Comparison of ENCODE assay signal across 26 cellular contexts in the genomic region with DNA sequence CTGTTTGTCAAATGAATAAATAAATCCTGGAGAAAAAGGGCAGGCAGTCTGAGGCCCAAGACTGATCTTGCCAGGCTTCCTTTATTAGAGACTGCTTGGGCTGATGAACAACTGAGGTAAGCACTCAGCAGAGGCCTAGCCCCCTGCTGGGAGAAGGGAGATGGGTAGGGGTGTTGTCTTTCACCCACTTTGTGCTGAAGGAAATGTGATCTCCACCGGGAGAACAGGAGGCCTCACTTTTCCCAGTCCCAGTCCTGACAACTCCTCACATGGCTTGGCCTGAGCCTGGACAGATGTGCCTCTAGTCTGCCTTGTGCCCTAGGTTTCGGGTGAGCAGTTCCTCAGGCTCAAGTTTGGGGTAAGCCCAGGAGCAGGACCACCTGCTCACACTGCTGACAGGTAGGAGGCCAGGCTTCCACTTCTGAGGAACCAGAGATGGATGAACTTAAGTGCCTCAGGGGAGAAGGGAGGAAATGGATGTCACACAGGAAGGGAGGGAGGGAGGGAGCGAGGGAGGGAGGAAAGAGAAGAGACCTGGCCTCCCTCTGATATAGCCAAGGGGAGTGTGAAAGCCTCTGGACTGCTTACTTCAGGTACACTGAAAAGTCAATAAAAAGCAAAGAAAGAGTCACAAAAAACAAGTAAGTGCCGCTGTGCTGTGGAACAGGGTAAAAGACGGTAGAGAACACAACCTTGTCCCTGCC. TPM values are rescaled to one million over a fixed set of nuclear protein-coding genes. Genes with fewer than 3 reads are reported as not detected.
DNase-seq lines count a peak whose midpoint lies in the region; ATAC-seq and TF ChIP-seq lines count a peak whose summit lies in the region.
"Had no signal": no experiment of that assay in that cellular context is flagged by ENCODE, and none has a peak within 500 bp of the region (broad histone marks: within the 10 kb centered on the region; RNA-seq: fewer than 3 reads in every experiment).

No MANE protein-coding gene starts in this region.

- no peaks in the 10 kb centered on the region for H3K79me1 ChIP-seq in H9 (ENCODE audit: insufficient read depth, low read depth, low read length, poor library complexity, severe bottlenecking)

- no peak overlapping the region for H3K4ac ChIP-seq in H9 (ENCODE audit: low read depth, low read length)

- no peak overlapping the region for H3K56ac ChIP-seq in H9 (ENCODE audit: insufficient read length, low read depth, low read length)

- no peak overlapping the region for H3T11ph ChIP-seq in H9 (ENCODE audit: low read length)

- no peak overlapping the region for H2BK5ac ChIP-seq in H9 (ENCODE audit: insufficient read length, low read length)

- H3K9me3 ChIP-seq in BLaER1 treated with 17β-estradiol and CSF1 and Interleukin-3, amounts not matched to agents 10 nM and 100 nM (replicated peaks in 1 of 11), result no peaks in the 10 kb centered on the region
- no peaks in the 10 kb centered on the region for H3K9me3 ChIP-seq in H9 (ENCODE audit: control insufficient read depth, low read depth, low read length)
- no peaks in the 10 kb centered on the region for H3K9me3 ChIP-seq in WERI-Rb-1 (ENCODE audit: severe bottlenecking)
- H3K9me3 ChIP-seq: esophagus squamous epithelium, lower lobe of right lung, prostate gland, SJSA1, thoracic aorta had no signal

- H2BK12ac ChIP-seq in H9 (ENCODE audit: insufficient read length, low read depth, low read length), result no peak overlapping the region

- H4K91ac ChIP-seq in H9 (ENCODE audit: insufficient read length, low read depth, low read length), result no peak overlapping the region

- H3K14ac ChIP-seq in H9 (ENCODE audit: insufficient read depth, low read length), result no peak overlapping the region; the same call in 1 of the 2 replicates

- H2BK15ac ChIP-seq in H9 (ENCODE audit: low read depth, low read length), result no peak overlapping the region

- peak overlapping the region in 2 of 3 experiments; percentile 33 to 85; a peak in 4 of 7 replicates for H3K27ac Mint-ChIP-seq in H9
- H3K27ac Mint-ChIP-seq: activated CD4-positive, alpha-beta T cell treated with anti-CD3 and anti-CD28 coated beads, Interleukin-2, amount 10 ng/mL, durations not matched to agents 24 days and 14 days; CD8-positive, alpha-beta T cell; T-helper 17 cell had no signal

- H3K23me2 ChIP-seq in H9 (ENCODE audit: insufficient read length, low read depth, low read length, poor library complexity, severe bottlenecking), result no peaks in the 10 kb centered on the region

- no peak overlapping the region for H2BK20ac ChIP-seq in H9 (ENCODE audit: low read depth, low read length, poor library complexity, severe bottlenecking)

- no peak overlapping the region for H2AFZ ChIP-seq in H9 (ENCODE audit: low read length)
- H2AFZ ChIP-seq: PC-9 had no signal

- H3K36me3 Mint-ChIP-seq in H9 (ENCODE audit: insufficient read depth in 1 of 3, low read depth in 3 of 3), result peaks cover 7 to 31% (median 25%) of the 10 kb centered on the region in 3 experiments; a peak in 5 of 7 replicates

- TF ChIP-seq CTCF in H9 (conservative IDR thresholded peaks at IDR 0.05) (no peak), WERI-Rb-1 (IDR thresholded peaks at IDR 0.05; ENCODE audit: low read depth, low read length) (0 out of 2 replicates have a peak, but pooled peaks have one; percentile 1)

- peaks cover 29 to 73% (median 46%) of the 10 kb centered on the region in 10 experiments for H3K4me1 ChIP-seq in BLaER1 treated with 17β-estradiol and CSF1 and Interleukin-3, amounts not matched to agents 10 nM and 100 nM
- H3K4me1 ChIP-seq in H9 (ENCODE audit: insufficient read depth, low read length), result peaks cover 9% of the 10 kb centered on the region; the same call in 1 of the 2 replicates
- H3K4me1 ChIP-seq: prostate gland, SJSA1 had no signal

- H4K5ac ChIP-seq in H9 (ENCODE audit: insufficient read length, low read depth, low read length), result no peak overlapping the region

- no peaks in the 10 kb centered on the region for H3K27me3 Mint-ChIP-seq in H9 (ENCODE audit: low read depth)
- H3K27me3 Mint-ChIP-seq: activated CD4-positive, alpha-beta T cell treated with anti-CD3 and anti-CD28 coated beads, Interleukin-2, amount 10 ng/mL, durations not matched to agents 24 days and 14 days; T-helper 17 cell had no signal

- peaks cover 0 to 84% (median 60%) of the 10 kb centered on the region in 11 experiments; a peak in 17 of 22 replicates for H4K20me1 ChIP-seq in BLaER1 treated with 17β-estradiol and CSF1 and Interleukin-3, amounts not matched to agents 10 nM and 100 nM
- no peaks in the 10 kb centered on the region for H4K20me1 ChIP-seq in H9 (ENCODE audit: control insufficient read depth, insufficient read depth, insufficient read length)

- WGBS in H9 (ENCODE audit: extremely low coverage, insufficient read length, low lambda C conversion rate), result no CpG with 5 or more reads among the region's 5 CpGs

- no peak overlapping the region for H3K4me3 ChIP-seq in BLaER1 treated with 17β-estradiol and CSF1 and Interleukin-3, amounts not matched to agents 10 nM and 100 nM
- H3K4me3 ChIP-seq in WERI-Rb-1 (ENCODE audit: low read depth, low read length), result no peak overlapping the region
- H3K4me3 ChIP-seq: esophagus squamous epithelium, lower lobe of right lung, PC-9, prostate gland, SJSA1, thoracic aorta had no signal

- H3K27me3 ChIP-seq in BLaER1 treated with 17β-estradiol and CSF1 and Interleukin-3, amounts not matched to agents 10 nM and 100 nM, result no peaks in the 10 kb centered on the region
- H3K27me3 ChIP-seq in H9 (ENCODE audit: insufficient read depth, low read length) (no peaks in the 10 kb centered on the region), WERI-Rb-1 (ENCODE audit: insufficient read depth, low read depth, severe bottlenecking) (no peaks in the 10 kb centered on the region)
- H3K27me3 ChIP-seq: esophagus squamous epithelium, SJSA1 had no signal

- H3K27ac ChIP-seq in BLaER1 treated with 17β-estradiol and CSF1 and Interleukin-3, amounts not matched to agents 10 nM and 100 nM, result peak overlapping the region in 8 of 11 experiments; percentile 3 to 46 (median 26); a peak in 10 of 22 replicates
- no peak overlapping the region for H3K27ac ChIP-seq in H9 (ENCODE audit: insufficient read length, low read depth, low read length)
- peak overlapping the region; percentile 67 for H3K27ac ChIP-seq in WERI-Rb-1
- H3K27ac ChIP-seq: esophagus squamous epithelium, lower lobe of right lung, PC-9, prostate gland, SJSA1, thoracic aorta had no signal

- H2BK120ac ChIP-seq in H9 (ENCODE audit: low read depth, low read length, poor library complexity, severe bottlenecking), result no peak overlapping the region

- no peak overlapping the region for H3K18ac ChIP-seq in H9 (ENCODE audit: insufficient read length, low read depth, low read length)

- H3K4me1 Mint-ChIP-seq in H9, result peaks cover 49 to 55% of the 10 kb centered on the region in 2 experiments

- peak overlapping the region; percentile 10 to 68 (median 56); a peak in 21 of 22 replicates for H3K4me2 ChIP-seq in BLaER1 treated with 17β-estradiol and CSF1 and Interleukin-3, amounts not matched to agents 10 nM and 100 nM
- no peak overlapping the region for H3K4me2 ChIP-seq in H9 (ENCODE audit: insufficient read depth, insufficient read length, low read length)
- H3K4me2 ChIP-seq: PC-9 had no signal

- no peaks in the 10 kb centered on the region; a peak in 1 of 5 replicates for H3K9me3 Mint-ChIP-seq in H9
- H3K9me3 Mint-ChIP-seq: activated CD4-positive, alpha-beta T cell treated with anti-CD3 and anti-CD28 coated beads, Interleukin-2, amount 10 ng/mL, durations not matched to agents 24 days and 14 days; activated naive CD4-positive, alpha-beta T cell treated with anti-CD3 and anti-CD28 coated beads, Interleukin-2, amount 50 U/mL, for 72 hours; CD8-positive, alpha-beta T cell had no signal

- H3K79me2 ChIP-seq in H9 (ENCODE audit: insufficient read depth, low read length), result no peaks in the 10 kb centered on the region

- ATAC-seq in GM21825 (IDR thresholded peaks at IDR 0.05; ENCODE audit: unreplicated experiment), result no peak
- no peak for ATAC-seq in HG02852 (IDR thresholded peaks at IDR 0.05; ENCODE audit: unreplicated experiment)
- ATAC-seq: activated naive CD4-positive, alpha-beta T cell treated with anti-CD3 and anti-CD28 coated beads, Interleukin-2, amount 50 U/mL, for 72 hours; CD8-positive, alpha-beta T cell; T-helper 17 cell had no signal

- peak overlapping the region in 7 of 11 experiments; percentile 6 to 47 (median 22); a peak in 9 of 22 replicates for H3K9ac ChIP-seq in BLaER1 treated with 17β-estradiol and CSF1 and Interleukin-3, amounts not matched to agents 10 nM and 100 nM
- H3K9ac ChIP-seq in H9 (ENCODE audit: extremely low read depth, insufficient read length, low read length), result no peak overlapping the region

- DNase-seq in H9, result no peak
- no peak for DNase-seq in WERI-Rb-1
- peak; percentile 96 for DNase-seq in left kidney (ENCODE audit: low read depth, low spot score)
- no peak for DNase-seq in CD1c-positive myeloid dendritic cell (ENCODE audit: extremely low spot score)
- DNase-seq in globus pallidus (ENCODE audit: low spot score), result no peak
- DNase-seq: activated CD4-positive, alpha-beta T cell treated with anti-CD3 and anti-CD28 coated beads, Interleukin-2, amount 10 ng/mL, durations not matched to agents 24 days and 14 days; aorta; CD8-positive, alpha-beta T cell; central memory CD4-positive, alpha-beta T cell; esophagus squamous epithelium; GOT3; IMR-90; kidney; lower lobe of right lung; NCI-H1417 treated with DMSO at 0.1 percent for 48 hours; NCI-H2227 treated with DMSO at 0.1 percent for 48 hours; PC-9; stimulated activated naive CD4-positive, alpha-beta T cell treated with Interleukin-2 at 50 U/mL for 16 hours; T-helper 17 cell had no signal

- H3K4me3 Mint-ChIP-seq in H9, result no peak overlapping the region
- H3K4me3 Mint-ChIP-seq: activated CD4-positive, alpha-beta T cell treated with anti-CD3 and anti-CD28 coated beads, Interleukin-2, amount 10 ng/mL, durations not matched to agents 24 days and 14 days; CD8-positive, alpha-beta T cell; T-helper 17 cell had no signal

- no peak overlapping the region for H2AK5ac ChIP-seq in H9 (ENCODE audit: insufficient read length, low read length)

- no peak overlapping the region for H3K23ac ChIP-seq in H9 (ENCODE audit: insufficient read length, low read depth, low read length)

- no peak overlapping the region for H4K8ac ChIP-seq in H9 (replicated peaks; ENCODE audit: insufficient read length, low read depth, low read length)

- peaks cover 44 to 94% (median 76%) of the 10 kb centered on the region in 11 experiments for H3K36me3 ChIP-seq in BLaER1 treated with 17β-estradiol and CSF1 and Interleukin-3, amounts not matched to agents 10 nM and 100 nM
- H3K36me3 ChIP-seq in WERI-Rb-1, result peaks cover 26% of the 10 kb centered on the region
- H3K36me3 ChIP-seq: prostate gland, SJSA1 had no signal

RNA-seq across cellular contexts. Expression of a gene that starts 8.1 kb away (rescaled TPM):
- 26.2 and 26.6 TPM in 2 replicates for total RNA-seq in H9 (2021)
